ENCODE assay signal across 24 cellular contexts in genomic region chrX:103399744-103400143, GRCh38.
"Had no signal": no experiment of that assay in that cellular context is flagged by ENCODE, and none has a peak within 500 bp of the region (broad histone marks: within the 10 kb centered on the region; RNA-seq: fewer than 3 reads in every experiment).

No MANE protein-coding gene starts in this region.

- H3K9me3 ChIP-seq: adrenal gland, neutrophil, ovary, right lobe of liver, testis, transverse colon had no signal

- H3K27ac ChIP-seq: adrenal gland, neutrophil, ovary, right lobe of liver, skin epidermis, testis, transverse colon had no signal

- ATAC-seq: activated CD8-positive, alpha-beta memory T cell treated with anti-CD3 and anti-CD28 coated beads, Interleukin-2, amount 10 ng/mL, durations not matched to agents 7 days and 5 days; activated CD8-positive, alpha-beta T cell treated with anti-CD3 and anti-CD28 coated beads, Interleukin-2, amount 10 ng/mL, durations not matched to agents 7 days and 5 days; effector memory CD8-positive, alpha-beta T cell; esophagus mucosa; left cardiac atrium; left ventricle myocardium superior; right lobe of liver; stimulated activated naive CD8-positive, alpha-beta T cell treated with anti-CD3 and anti-CD28 coated beads, Interleukin-15, Interleukin-2, amounts not matched to agents 100 U/mL and 50 U/mL, for 24 hours had no signal

- H3K27me3 ChIP-seq: neutrophil, ovary, right lobe of liver, testis, transverse colon had no signal

- H3K36me3 ChIP-seq: adrenal gland, neutrophil, ovary, right lobe of liver, transverse colon had no signal

- H3K4me3 ChIP-seq: adrenal gland, ovary, right lobe of liver, skin epidermis, testis, transverse colon had no signal

- DNase-seq: activated CD8-positive, alpha-beta memory T cell treated with anti-CD3 and anti-CD28 coated beads, Interleukin-2, amount 10 ng/mL, durations not matched to agents 7 days and 5 days; activated CD8-positive, alpha-beta T cell treated with anti-CD3 and anti-CD28 coated beads, Interleukin-2, amount 10 ng/mL, durations not matched to agents 7 days and 5 days; activated naive CD4-positive, alpha-beta T cell; activated T-cell treated with anti-CD3 and anti-CD28 coated beads, Interleukin-2, amount 50 U/mL, for 48 hours; adrenal gland; aorta; caudate nucleus; cortex of kidney; effector memory CD8-positive, alpha-beta T cell; left cardiac atrium; left ventricle myocardium superior; naive B cell; nephron progenitor cell; ovary; right lobe of liver; stimulated activated CD4-positive, alpha-beta T cell treated with anti-CD3 and anti-CD28 coated beads, Interleukin-12 subunit alpha, Interleukin-12 subunit beta, amount 100 ng/mL, for 4 hours; stimulated activated CD4-positive, alpha-beta T cell treated with anti-CD3 and anti-CD28 coated beads, Interleukin-4, amount 100 ng/mL, for 1 hour; stimulated activated naive CD8-positive, alpha-beta T cell treated with anti-CD3 and anti-CD28 coated beads, Interleukin-15, Interleukin-2, amounts not matched to agents 100 U/mL and 50 U/mL, for 24 hours; T-helper 2 cell; testis; transverse colon had no signal

- H3K4me1 ChIP-seq: adrenal gland, right lobe of liver, testis, transverse colon had no signal
